10 cellular contexts compared by ENCODE assay signal in the genomic region with DNA sequence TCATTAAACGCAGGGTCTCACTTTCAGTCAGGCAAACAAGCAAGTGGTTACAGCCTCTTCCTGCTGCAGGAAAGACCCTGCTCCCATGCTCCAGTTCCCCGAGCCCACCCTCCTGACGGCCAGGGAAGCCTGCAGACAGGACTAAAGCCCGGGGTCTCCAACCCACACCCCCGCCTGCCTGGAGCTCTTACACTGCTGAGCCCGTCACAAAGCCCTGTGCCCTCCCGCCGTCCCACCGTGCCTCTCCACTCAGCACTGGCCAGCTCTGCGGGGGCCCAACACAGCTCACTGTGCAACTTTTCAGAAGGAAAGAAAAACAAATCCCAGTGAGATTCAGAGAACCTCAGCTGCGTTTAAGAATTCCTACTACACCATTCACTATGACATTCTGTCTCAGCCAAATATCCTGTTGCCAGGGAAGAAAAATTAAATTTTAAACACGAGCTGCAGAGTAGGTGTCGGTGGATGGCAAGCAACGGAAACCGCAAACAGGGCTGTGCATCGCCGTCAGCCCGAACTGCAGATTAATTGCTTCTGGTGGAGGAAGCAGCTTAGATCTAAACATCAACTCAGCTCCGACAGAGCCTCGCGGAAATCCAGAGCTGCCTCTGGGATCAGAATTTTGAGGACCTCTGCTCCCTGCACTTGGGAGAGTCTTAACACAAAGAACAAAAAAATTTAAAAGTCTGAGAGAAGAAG.
A peak's percentile ranks its signal among the peaks of the same experiment; 100 is the strongest.
DNase-seq lines count a peak whose midpoint lies in the region; ATAC-seq and TF ChIP-seq lines count a peak whose summit lies in the region.
"Had no signal": no experiment of that assay in that cellular context is flagged by ENCODE, and none has a peak within 500 bp of the region (broad histone marks: within the 10 kb centered on the region; RNA-seq: fewer than 3 reads in every experiment).

No MANE protein-coding gene starts in this region.

- TF ChIP-seq CTCF in foreskin fibroblast (IDR thresholded peaks at IDR 0.05; ENCODE audit: low read depth, low read length) = no peak

- peaks cover 45% of the 10 kb centered on the region for H3K4me1 Mint-ChIP-seq in activated naive CD8-positive, alpha-beta T cell treated with anti-CD3 and anti-CD28 coated beads for 36 hours

- no peak for ATAC-seq in HG02852 (IDR thresholded peaks at IDR 0.05; ENCODE audit: unreplicated experiment)
- ATAC-seq: left lung had no signal

- peak overlapping the region; percentile 56 for H3K4me3 Mint-ChIP-seq in activated naive CD8-positive, alpha-beta T cell treated with anti-CD3 and anti-CD28 coated beads for 36 hours

- H3K4me3 ChIP-seq in foreskin fibroblast (ENCODE audit: low read depth in 1 of 2, low read length in 2 of 2) = no peak overlapping the region
- H3K4me3 ChIP-seq: left lung had no signal

- peak overlapping the region; percentile 58 for H3K27ac Mint-ChIP-seq in activated naive CD8-positive, alpha-beta T cell treated with anti-CD3 and anti-CD28 coated beads for 36 hours

- DNase-seq in GM19238 (ENCODE audit: insufficient read length, low spot score) = peak; percentile 61
- peak; percentile 17 for DNase-seq in T follicular helper cell (ENCODE audit: low read depth)
- DNase-seq in activated naive CD8-positive, alpha-beta T cell treated with anti-CD3 and anti-CD28 coated beads for 36 hours = peak; percentile 34
- peak; percentile 33 for DNase-seq in stimulated activated CD4-positive, alpha-beta T cell treated with anti-CD3 and anti-CD28 coated beads, Interleukin-4, amount 100 ng/mL, for 1 hour
- no peak for DNase-seq in dedifferentiated amniotic fluid mesenchymal stem cell (ENCODE audit: extremely low spot score)
- no peak for DNase-seq in foreskin fibroblast
- no peak for DNase-seq in DMS53 treated with DMSO at 0.1 percent for 48 hours (lab: John Stamatoyannopoulos, UW; ENCODE audit: unreplicated experiment)
- DNase-seq: NCI-H2171 treated with DMSO at 0.1 percent for 48 hours had no signal

- H3K36me3 Mint-ChIP-seq in activated naive CD8-positive, alpha-beta T cell treated with anti-CD3 and anti-CD28 coated beads for 36 hours = no peaks in the 10 kb centered on the region

- H3K27me3 Mint-ChIP-seq in activated naive CD8-positive, alpha-beta T cell treated with anti-CD3 and anti-CD28 coated beads for 36 hours = no peaks in the 10 kb centered on the region

- peaks cover 3% of the 10 kb centered on the region for H3K9me3 Mint-ChIP-seq in activated naive CD8-positive, alpha-beta T cell treated with anti-CD3 and anti-CD28 coated beads for 36 hours

Comparison
In these comparisons a context has a peak if more than half of its experiments do, and no peak if none do; other contexts are left out.
1. DNase-seq: peak in GM19238 (single experiment), T follicular helper cell (single experiment), activated naive CD8-positive, alpha-beta T cell treated with anti-CD3 and anti-CD28 coated beads for 36 hours (single experiment) and stimulated activated CD4-positive, alpha-beta T cell treated with anti-CD3 and anti-CD28 coated beads, Interleukin-4, amount 100 ng/mL, for 1 hour (single experiment); none in dedifferentiated amniotic fluid mesenchymal stem cell (single experiment), foreskin fibroblast (0 of 2) and DMS53 treated with DMSO at 0.1 percent for 48 hours (single experiment).